1 cellular context compared by ENCODE assay signal in genomic region chr9:105608685-105609598, GRCh38.
TF ChIP-seq lines count a peak whose summit lies in the region.

No MANE protein-coding gene starts in this region.

TF ChIP-seq in HepG2, 621 proteins besides CTCF, POLR2A, EP300 and RAD21 (continued from another document):
- TF ChIP-seq ARID3A (IDR thresholded peaks at IDR 0.05; ENCODE audit: low read depth, low read length) (peak; percentile 68; the same call in 1 of the 2 replicates), ZGPAT (CRISPR knock-in tag; IDR thresholded peaks at IDR 0.05) (no peak), ZNF646 (CRISPR knock-in tag; IDR thresholded peaks at IDR 0.05) (no peak), ZNF17 (CRISPR knock-in tag; IDR thresholded peaks at IDR 0.05) (no peak), DPF2 (CRISPR knock-in tag; IDR thresholded peaks at IDR 0.05; ENCODE audit: borderline replicate concordance, low read depth) (no peak)
